In genomic region chr13:58991826-58992477, GRCh38 we compare ENCODE assay signal across 17 cellular contexts.
"Had no signal": no experiment of that assay in that cellular context is flagged by ENCODE, and none has a peak within 500 bp of the region (broad histone marks: within the 10 kb centered on the region; RNA-seq: fewer than 3 reads in every experiment).

No MANE protein-coding gene starts in this region.

- H3K36me3 ChIP-seq: right lobe of liver had no signal

- H3K9me3 ChIP-seq: right lobe of liver had no signal

- H3K27me3 Mint-ChIP-seq: activated CD8-positive, alpha-beta memory T cell treated with anti-CD3 and anti-CD28 coated beads, Interleukin-2, amount 10 ng/mL, durations not matched to agents 7 days and 5 days; activated naive CD8-positive, alpha-beta T cell; brain; naive thymus-derived CD4-positive, alpha-beta T cell; type B pancreatic cell had no signal

- H3K9me3 Mint-ChIP-seq: brain; endodermal cell; T-helper 2 cell treated with Interferon-gamma antibody and Interleukin-4, amounts not matched to agents 5 μg/mL and 100 μg/mL, for 36 hours; type B pancreatic cell had no signal

- H3K27ac ChIP-seq: right lobe of liver had no signal

- H3K4me3 ChIP-seq: right lobe of liver had no signal

- ATAC-seq: activated CD8-positive, alpha-beta memory T cell treated with anti-CD3 and anti-CD28 coated beads, Interleukin-2, amount 10 ng/mL, durations not matched to agents 7 days and 5 days; esophagus mucosa; left colon; naive thymus-derived CD4-positive, alpha-beta T cell; right lobe of liver had no signal

- H3K4me1 ChIP-seq: right lobe of liver had no signal

- H3K27ac Mint-ChIP-seq: activated CD8-positive, alpha-beta memory T cell treated with anti-CD3 and anti-CD28 coated beads, Interleukin-2, amount 10 ng/mL, durations not matched to agents 7 days and 5 days; activated naive CD8-positive, alpha-beta T cell; brain; endodermal cell; naive thymus-derived CD4-positive, alpha-beta T cell; T-helper 2 cell treated with Interferon-gamma antibody and Interleukin-4, amounts not matched to agents 5 μg/mL and 100 μg/mL, for 36 hours; type B pancreatic cell had no signal

- H3K4me3 Mint-ChIP-seq: activated CD8-positive, alpha-beta memory T cell treated with anti-CD3 and anti-CD28 coated beads, Interleukin-2, amount 10 ng/mL, durations not matched to agents 7 days and 5 days; activated naive CD8-positive, alpha-beta T cell; brain; endodermal cell; naive thymus-derived CD4-positive, alpha-beta T cell; T-helper 2 cell treated with Interferon-gamma antibody and Interleukin-4, amounts not matched to agents 5 μg/mL and 100 μg/mL, for 36 hours; type B pancreatic cell had no signal

- H3K27me3 ChIP-seq: right lobe of liver had no signal

- DNase-seq: activated CD4-positive, alpha-beta T cell treated with anti-CD3 and anti-CD28 coated beads, Interleukin-2, amount 50 U/mL, for 48 hours; activated CD8-positive, alpha-beta memory T cell treated with anti-CD3 and anti-CD28 coated beads, Interleukin-2, amount 10 ng/mL, durations not matched to agents 7 days and 5 days; activated gamma-delta T cell; activated T-cell treated with anti-CD3 and anti-CD28 coated beads, Interleukin-2, amount 50 U/mL, for 48 hours; amygdala; endodermal cell; left colon; naive thymus-derived CD4-positive, alpha-beta T cell; posterior cingulate gyrus; right lobe of liver; stimulated activated CD4-positive, alpha-beta T cell treated with anti-CD3 and anti-CD28 coated beads, Interleukin-2, amount 100 ng/mL, for 24 hours; stimulated activated naive CD4-positive, alpha-beta T cell had no signal

- H3K4me1 Mint-ChIP-seq: activated CD8-positive, alpha-beta memory T cell treated with anti-CD3 and anti-CD28 coated beads, Interleukin-2, amount 10 ng/mL, durations not matched to agents 7 days and 5 days; naive thymus-derived CD4-positive, alpha-beta T cell had no signal

- H3K36me3 Mint-ChIP-seq: activated CD8-positive, alpha-beta memory T cell treated with anti-CD3 and anti-CD28 coated beads, Interleukin-2, amount 10 ng/mL, durations not matched to agents 7 days and 5 days; activated naive CD8-positive, alpha-beta T cell; brain; naive thymus-derived CD4-positive, alpha-beta T cell; type B pancreatic cell had no signal
